8 cellular contexts compared by ENCODE assay signal in genomic region chr4:163166041-163166579, GRCh38.
DNase-seq lines count a peak whose midpoint lies in the region; ATAC-seq and TF ChIP-seq lines count a peak whose summit lies in the region.

No MANE protein-coding gene starts in this region.

- DNase-seq in GDM1 (lab: John Stamatoyannopoulos, UW) (peak; percentile 57), cardiac fibroblast (ENCODE audit: low read depth in 2 of 2) (peak; percentile 47 to 58), kidney glomerular epithelial cell (lab: John Stamatoyannopoulos, UW) (peak; percentile 40), NCI-H1048 (lab: John Stamatoyannopoulos, UW) (no peak)
- peak; percentile 20 to 34 (median 25) for DNase-seq in stimulated activated CD4-positive, alpha-beta T cell treated with anti-CD3 and anti-CD28 coated beads, Interleukin-1b, Interleukin-23, amount 100 ng/mL, for 24 hours (ENCODE audit: low read depth in 4 of 4, low spot score in 1 of 4)

- no peak for TF ChIP-seq CTCF in WI38 (IDR thresholded peaks at IDR 0.05; ENCODE audit: low read depth, low read length)
- no peak for TF ChIP-seq CTCF in cardiac fibroblast (IDR thresholded peaks at IDR 0.05; ENCODE audit: low read depth, low read length)

- no peak for TF ChIP-seq RAD21 in Ishikawa (IDR thresholded peaks at IDR 0.05; ENCODE audit: low read depth)

- H3K4me3 ChIP-seq in WI38 (ENCODE audit: low read depth, low read length) (peak overlapping the region; percentile 75), cardiac fibroblast (replicated peaks in 1 of 2; ENCODE audit: low read depth in 2 of 2, low read length in 2 of 2) (peak overlapping the region; percentile 80 to 83)

- TF ChIP-seq EP300 in Ishikawa (IDR thresholded peaks at IDR 0.05; ENCODE audit: borderline replicate concordance), result no peak

- peak; percentile 52 for ATAC-seq in GM21619 (IDR thresholded peaks at IDR 0.05; ENCODE audit: unreplicated experiment)

TF ChIP-seq in Ishikawa, 13 proteins besides CTCF, POLR2A, EP300 and RAD21:
- no peak for TF ChIP-seq EGR1 (IDR thresholded peaks at IDR 0.05)
- TF ChIP-seq MAX (IDR thresholded peaks at IDR 0.05), result peak; percentile 49
- TF ChIP-seq USF1 (IDR thresholded peaks at IDR 0.05), result peak; percentile 47
